In genomic region chr11:73315288-73316020, GRCh38 we compare ENCODE assay signal across 8 cellular contexts. TPM values are rescaled to one million over a fixed set of nuclear protein-coding genes. Genes with fewer than 3 reads are reported as not detected.
DNase-seq lines count a peak whose midpoint lies in the region; ATAC-seq and TF ChIP-seq lines count a peak whose summit lies in the region.
"Had no signal": no experiment of that assay in that cellular context is flagged by ENCODE, and none has a peak within 500 bp of the region (broad histone marks: within the 10 kb centered on the region; RNA-seq: fewer than 3 reads in every experiment).

No MANE protein-coding gene starts in this region.

- H3K9me3 ChIP-seq in KOPT-K1 (ENCODE audit: insufficient read depth, low read length, poor library complexity, severe bottlenecking) = no peaks in the 10 kb centered on the region
- no peaks in the 10 kb centered on the region for H3K9me3 ChIP-seq in mucosa of rectum (ENCODE audit: control insufficient read depth in 2 of 2, low read length in 2 of 2)
- no peaks in the 10 kb centered on the region for H3K9me3 ChIP-seq in thyroid gland

- H3K27me3 ChIP-seq in brain microvascular endothelial cell (replicated peaks) (no peaks in the 10 kb centered on the region), mucosa of rectum (ENCODE audit: control insufficient read depth in 2 of 2, insufficient read depth in 2 of 2, low read length in 2 of 2) (no peaks in the 10 kb centered on the region), thyroid gland (no peaks in the 10 kb centered on the region)

- TF ChIP-seq CTCF in brain microvascular endothelial cell (IDR thresholded peaks at IDR 0.05; ENCODE audit: low read depth, low read length, missing control alignments) = no peak
- TF ChIP-seq CTCF in thyroid gland (IDR thresholded peaks at IDR 0.05) = no peak

- DNase-seq in brain microvascular endothelial cell = no peak
- no peak for DNase-seq in thyroid gland
- DNase-seq in NCI-H2081 (lab: John Stamatoyannopoulos, UW) = no peak
- no peak for DNase-seq in erythroblast (lab: John Stamatoyannopoulos, UW)

- no peak overlapping the region for H3K4me3 ChIP-seq in brain microvascular endothelial cell (ENCODE audit: low read depth, low read length)
- H3K4me3 ChIP-seq in mucosa of rectum (ENCODE audit: low read length in 2 of 2) = no peak overlapping the region
- H3K4me3 ChIP-seq in thyroid gland (replicated peaks in 1 of 3) = no peak overlapping the region

- in situ Hi-C loops in brain microvascular endothelial cell (cut with HindIII; ENCODE audit: low pct_ligation_motif_present, low sequenced_read_pairs) = no loop called here

- H3K27ac ChIP-seq in KOPT-K1 (ENCODE audit: low read depth, low read length, poor library complexity, severe bottlenecking) (peak overlapping the region; percentile 38), brain microvascular endothelial cell (peak overlapping the region; percentile 85), mucosa of rectum (ENCODE audit: low read depth in 2 of 2, low read length in 2 of 2) (peak overlapping the region; percentile 32 to 75), thyroid gland (peak overlapping the region; percentile 97 to 99 (median 98))

- H3K36me3 ChIP-seq in KOPT-K1 (ENCODE audit: insufficient read depth, low read length) (no peaks in the 10 kb centered on the region), brain microvascular endothelial cell (replicated peaks) (peaks cover 2% of the 10 kb centered on the region), mucosa of rectum (ENCODE audit: control insufficient read depth in 2 of 2, insufficient read depth in 2 of 2, low read length in 2 of 2) (no peaks in the 10 kb centered on the region), thyroid gland (no peaks in the 10 kb centered on the region)

- WGBS in thyroid gland, 2 donors = 67 to 72% methylated on average over 6 to 8 of the region's 9 CpGs

- TF ChIP-seq POLR2A in thyroid gland (IDR thresholded peaks at IDR 0.05) = no peak
- TF ChIP-seq POLR2A in erythroblast (IDR thresholded peaks at IDR 0.05; ENCODE audit: low read length) = no peak

- ATAC-seq in GM21360 (IDR thresholded peaks at IDR 0.05; ENCODE audit: unreplicated experiment) = no peak

- H3K4me1 ChIP-seq in mucosa of rectum (ENCODE audit: control insufficient read depth in 2 of 2, insufficient read depth in 2 of 2, low read length in 2 of 2) (peaks cover 16 to 25% of the 10 kb centered on the region in 2 donors), thyroid gland (peaks cover 87 to 100% of the 10 kb centered on the region in 2 donors)

- intact Hi-C loops in thyroid gland (cut with DNase I) = no loop called here

- peak overlapping the region in 1 of 2 donors; percentile 15 for H3K9ac ChIP-seq in mucosa of rectum (ENCODE audit: low read depth in 1 of 2, low read length in 2 of 2)

RNA-seq across cellular contexts. Expression of gene ARHGEF17, which starts 7.4 kb away (rescaled TPM):
- total RNA-seq in thyroid gland = 100 to 1,000 TPM in 1 of 4 donors, 10 to 100 TPM in 3; 54.0 to 125 (median 61.4) TPM

RNA-seq across cellular contexts. Expression of gene P2RY6, which starts 43.3 kb away (rescaled TPM):
- total RNA-seq in thyroid gland = 1 to 10 TPM in 3 of 4 donors, under 1 TPM in 1; 0.93 to 4.0 (median 2.8) TPM
- total RNA-seq: H1 had no signal

Comparison
In these comparisons a context has a peak if more than half of its experiments do, and no peak if none do; other contexts are left out.
1. H3K27ac ChIP-seq: peak in every context shown above with its lines; median percentile 98 in thyroid gland; 85 in brain microvascular endothelial cell; 54 in mucosa of rectum; 38 in KOPT-K1.